Comparison of ENCODE assay signal across 10 cellular contexts in genomic region chr4:70714061-70714468, GRCh38. TPM values are rescaled to one million over a fixed set of nuclear protein-coding genes. Genes with fewer than 3 reads are reported as not detected.
A peak's percentile ranks its signal among the peaks of the same experiment; 100 is the strongest.
DNase-seq lines count a peak whose midpoint lies in the region; ATAC-seq lines count a peak whose summit lies in the region.
"Had no signal": no experiment of that assay in that cellular context is flagged by ENCODE, and none has a peak within 500 bp of the region (broad histone marks: within the 10 kb centered on the region; RNA-seq: fewer than 3 reads in every experiment).

No MANE protein-coding gene starts in this region.

- DNase-seq in NOMO-1 treated with dmso at 0.1 percent for 144 hours (lab: John Stamatoyannopoulos, UW; ENCODE audit: unreplicated experiment) (peak; percentile 15), naive B cell (no peak), HuH-7.5 (ENCODE audit: low spot score) (no peak), NCI-H69 (lab: John Stamatoyannopoulos, UW) (no peak), ureter (ENCODE audit: low spot score) (no peak)
- DNase-seq in activated CD4-positive, CD25-positive, alpha-beta regulatory T cell (lab: John Stamatoyannopoulos, UW) = no peak
- DNase-seq: activated CD4-positive, alpha-beta T cell treated with anti-CD3 and anti-CD28 coated beads, Interleukin-2, amount 50 U/mL, for 4 hours; NCI-H2029 had no signal

- peak overlapping the region in 5 of 8 donors; percentile 16 to 71 (median 31) for H3K4me3 Mint-ChIP-seq in naive B cell

- H3K9me3 Mint-ChIP-seq in naive B cell = no peaks in the 10 kb centered on the region

- ATAC-seq in GM18868 (IDR thresholded peaks at IDR 0.05; ENCODE audit: unreplicated experiment) (peak; percentile 36), HG02642 (IDR thresholded peaks at IDR 0.05; ENCODE audit: poor library complexity, unreplicated experiment) (peak; percentile 35), naive B cell (ENCODE audit: low read depth in 2 of 2) (no peak)

- no peaks in the 10 kb centered on the region for H3K27me3 Mint-ChIP-seq in naive B cell

- peak overlapping the region; percentile 9 to 100 (median 92) for H3K27ac Mint-ChIP-seq in naive B cell

- no peaks in the 10 kb centered on the region for H3K36me3 Mint-ChIP-seq in naive B cell

- H3K4me1 Mint-ChIP-seq in naive B cell = peaks cover 35 to 49% (median 43%) of the 10 kb centered on the region in 3 donors

RNA-seq across cellular contexts. Expression of gene RUFY3, which starts 7.7 kb away (rescaled TPM):
- 10 to 100 TPM; 13.8 to 20.8 (median 14.4) TPM for polyA plus RNA-seq in naive B cell (ENCODE audit: low read depth in 6 of 6)
- total RNA-seq in ureter = 89.2 TPM

RNA-seq across cellular contexts. Expression of gene UTP3, which starts 25.7 kb away (rescaled TPM):
- polyA plus RNA-seq in naive B cell (ENCODE audit: low read depth in 6 of 6) = 10 to 100 TPM in 4 of 6 donors, 1 to 10 TPM in 2; 2.3 to 18.2 (median 13.6) TPM
- 26.0 TPM for total RNA-seq in ureter

RNA-seq across cellular contexts. Expression of gene JCHAIN, which starts 47.8 kb away (rescaled TPM):
- 100 to 1,000 TPM; 198 to 689 (median 314) TPM for polyA plus RNA-seq in naive B cell (ENCODE audit: low read depth in 6 of 6)
- 374 TPM for total RNA-seq in ureter

Comparison
In these comparisons a context has a peak if more than half of its experiments do, and no peak if none do; other contexts are left out.
1. ATAC-seq: peak in GM18868 (single experiment) and HG02642 (single experiment); none in naive B cell (0 of 2).